In genomic region chr7:7719235-7719634, GRCh38 we compare ENCODE assay signal across 1 cellular context.
TF ChIP-seq lines count a peak whose summit lies in the region.

No MANE protein-coding gene starts in this region.

TF ChIP-seq in K562, 482 proteins besides CTCF, POLR2A, EP300 and RAD21 (continued from another document):
- TF ChIP-seq CEBPB (tag; IDR thresholded peaks at IDR 0.05): peak; percentile 90
- TF ChIP-seq ZFX (CRISPR knock-in tag; IDR thresholded peaks at IDR 0.05): no peak
TF ChIP-seq in K562: peak in this region for 21.
